ENCODE assay signal across 10 cellular contexts in genomic region chr19:11264452-11265176, GRCh38. TPM values are rescaled to one million over a fixed set of nuclear protein-coding genes. Genes with fewer than 3 reads are reported as not detected.
A peak's percentile ranks its signal among the peaks of the same experiment; 100 is the strongest.
DNase-seq lines count a peak whose midpoint lies in the region; TF ChIP-seq lines count a peak whose summit lies in the region.
"Had no signal": no experiment of that assay in that cellular context is flagged by ENCODE, and none has a peak within 500 bp of the region (broad histone marks: within the 10 kb centered on the region; RNA-seq: fewer than 3 reads in every experiment).

No MANE protein-coding gene starts in this region.

- H3K4me1 Mint-ChIP-seq in progenitor cell of endocrine pancreas (ENCODE audit: low read depth): peaks cover 15% of the 10 kb centered on the region

- DNase-seq in Daoy (ENCODE audit: low read depth) (peak; percentile 32), SJCRH30 (peak; percentile 43 to 45), hepatocyte (ENCODE audit: low spot score) (peak; percentile 77), progenitor cell of endocrine pancreas (ENCODE audit: low spot score, unreplicated experiment) (no peak), AG08396 (ENCODE audit: low spot score) (no peak), OCI-M1 (lab: John Stamatoyannopoulos, UW) (no peak), NCI-H187 (lab: John Stamatoyannopoulos, UW) (no peak), tibial nerve (ENCODE audit: low spot score in 2 of 2) (no peak)
- DNase-seq: activated CD4-positive, alpha-beta T cell treated with anti-CD3 and anti-CD28 coated beads for 48 hours; anterior cingulate cortex had no signal

- WGBS in hepatocyte (ENCODE audit: low lambda C conversion rate, missing lambda C conversion rate): 82% methylated on average over 19 of the region's 19 CpGs
- WGBS in tibial nerve, 2 donors: 77 to 81% methylated on average over 17 of the region's 19 CpGs

- no peak overlapping the region for H3K4me3 ChIP-seq in SJCRH30
- H3K4me3 ChIP-seq in hepatocyte: no peak overlapping the region
- no peak overlapping the region for H3K4me3 ChIP-seq in tibial nerve

- H3K9me3 Mint-ChIP-seq in progenitor cell of endocrine pancreas (ENCODE audit: low read depth): no peaks in the 10 kb centered on the region

- TF ChIP-seq EP300 in tibial nerve (IDR thresholded peaks at IDR 0.05): peak in 1 of 2 donors; percentile 25

- H3K4me3 Mint-ChIP-seq in progenitor cell of endocrine pancreas (ENCODE audit: low read depth): peak overlapping the region; percentile 54

- H3K36me3 ChIP-seq in SJCRH30 (no peaks in the 10 kb centered on the region), hepatocyte (replicated peaks; ENCODE audit: insufficient read depth, low read depth) (no peaks in the 10 kb centered on the region), tibial nerve (no peaks in the 10 kb centered on the region)

- no peaks in the 10 kb centered on the region for H3K36me3 Mint-ChIP-seq in progenitor cell of endocrine pancreas (ENCODE audit: insufficient read depth)

- H3K79me2 ChIP-seq in hepatocyte: peaks cover 9% of the 10 kb centered on the region

- H3K9me3 ChIP-seq in SJCRH30 (replicated peaks) (no peaks in the 10 kb centered on the region), hepatocyte (ENCODE audit: low read depth) (no peaks in the 10 kb centered on the region), tibial nerve (no peaks in the 10 kb centered on the region)

- no peak overlapping the region for H2AFZ ChIP-seq in hepatocyte

- peak overlapping the region; percentile 78 for H3K27ac Mint-ChIP-seq in progenitor cell of endocrine pancreas

- no peak for TF ChIP-seq POLR2A in tibial nerve (IDR thresholded peaks at IDR 0.05)

- no peaks in the 10 kb centered on the region for H4K20me1 ChIP-seq in hepatocyte (ENCODE audit: insufficient read depth, poor library complexity, severe bottlenecking)

- H3K27ac ChIP-seq in SJCRH30 (no peak overlapping the region), hepatocyte (peak overlapping the region; percentile 99), tibial nerve (peak overlapping the region in 1 of 4 donors; percentile 58)

- TF ChIP-seq CTCF in hepatocyte (IDR thresholded peaks at IDR 0.05; ENCODE audit: poor library complexity) (no peak), progenitor cell of endocrine pancreas (IDR thresholded peaks at IDR 0.05; ENCODE audit: unreplicated experiment) (no peak), tibial nerve (IDR thresholded peaks at IDR 0.05) (no peak)

- H3K27me3 Mint-ChIP-seq in progenitor cell of endocrine pancreas: no peaks in the 10 kb centered on the region

- H3K4me2 ChIP-seq in hepatocyte: no peak overlapping the region

- H3K9me2 ChIP-seq in hepatocyte (replicated peaks; ENCODE audit: insufficient read depth): no peaks in the 10 kb centered on the region

- H3K4me1 ChIP-seq in SJCRH30: peaks cover 24% of the 10 kb centered on the region
- H3K4me1 ChIP-seq in hepatocyte (ENCODE audit: insufficient read depth): peaks cover 27% of the 10 kb centered on the region
- peaks cover 0 to 25% (median 3%) of the 10 kb centered on the region in 4 donors for H3K4me1 ChIP-seq in tibial nerve

- H3K27me3 ChIP-seq in SJCRH30 (no peaks in the 10 kb centered on the region), hepatocyte (no peaks in the 10 kb centered on the region), tibial nerve (no peaks in the 10 kb centered on the region)

RNA-seq across cellular contexts. Expression of gene DOCK6, which starts 2.3 kb away (rescaled TPM):
- 2.9 and 4.3 TPM in 2 replicates for total RNA-seq in Daoy (2014; rRNA removed; shearing (Covaris generic))
- 15.2 and 18.3 TPM in 2 replicates for total RNA-seq in SJCRH30 (2014; rRNA removed; shearing (Covaris generic))
- total RNA-seq in hepatocyte (12.6 and 17.4 TPM in 2 replicates), progenitor cell of endocrine pancreas (88.0 and 89.1 TPM in 2 replicates), tibial nerve (10 to 100 TPM; 37.5 to 92.7 (median 49.2) TPM)
- polyA plus RNA-seq in hepatocyte: 36.8 and 43.7 TPM in 2 replicates

RNA-seq across cellular contexts. Expression of gene ANGPTL8, which starts 25.2 kb away (rescaled TPM):
- total RNA-seq in Daoy (2014; rRNA removed; shearing (Covaris generic)): not detected in 2 replicates
- not detected in 2 replicates for total RNA-seq in SJCRH30 (2014; rRNA removed; shearing (Covaris generic))
- 24.9 and 25.5 TPM in 2 replicates for total RNA-seq in hepatocyte
- polyA plus RNA-seq in hepatocyte: 14.4 and 20.8 TPM in 2 replicates
- not detected in 2 replicates for total RNA-seq in progenitor cell of endocrine pancreas
- total RNA-seq in tibial nerve: 10 to 100 TPM in 2 of 4 donors, 1 to 10 TPM in 1, not detected in 1; 2.0 to 13.2 (median 10.8) TPM

RNA-seq across cellular contexts. Expression of gene TSPAN16, which starts 31.3 kb away (rescaled TPM):
- total RNA-seq in Daoy (2014; rRNA removed; shearing (Covaris generic)): not detected in 2 replicates
- total RNA-seq in SJCRH30 (2014; rRNA removed; shearing (Covaris generic)): not detected in 2 replicates
- not detected in 2 replicates for total RNA-seq in hepatocyte
- polyA plus RNA-seq in hepatocyte: not detected in 2 replicates
- total RNA-seq in progenitor cell of endocrine pancreas: not detected in 2 replicates
- total RNA-seq in tibial nerve: not detected

Comparison
In these comparisons a context has a peak if more than half of its experiments do, and no peak if none do; other contexts are left out.
1. DNase-seq: peak in Daoy (single experiment), SJCRH30 (2 of 2) and hepatocyte (single experiment); none in progenitor cell of endocrine pancreas (single experiment), AG08396 (single experiment), OCI-M1 (single experiment), NCI-H187 (0 of 2) and tibial nerve (0 of 2).